In genomic region chr18:31555971-31556747, GRCh38 we compare ENCODE assay signal across 8 cellular contexts. TPM values are rescaled to one million over a fixed set of nuclear protein-coding genes. Genes with fewer than 3 reads are reported as not detected.
DNase-seq lines count a peak whose midpoint lies in the region; ATAC-seq, FAIRE-seq and TF ChIP-seq lines count a peak whose summit lies in the region.

No MANE protein-coding gene starts in this region.

- no peak overlapping the region for H3K27ac Mint-ChIP-seq in activated CD4-positive, alpha-beta memory T cell treated with anti-CD3 and anti-CD28 coated beads, Interleukin-2, amount 10 ng/mL, durations not matched to agents 7 days and 5 days

- H3K27ac ChIP-seq in osteoblast (ENCODE audit: low read depth, low read length): no peak overlapping the region

- no peaks in the 10 kb centered on the region for H3K36me3 ChIP-seq in osteoblast (ENCODE audit: insufficient read depth, low read length)

- TF ChIP-seq CTCF in AG10803 (conservative IDR thresholded peaks at IDR 0.05; ENCODE audit: low read length) (peak; percentile 86), GM12874 (IDR thresholded peaks at IDR 0.05; ENCODE audit: insufficient read depth, low read depth, low read length) (peak; percentile 46; the same call in 1 of the 2 replicates), osteoblast (IDR thresholded peaks at IDR 0.05; ENCODE audit: extremely low read depth, low read depth, low read length) (peak; percentile 78)

- no peaks in the 10 kb centered on the region for H3K9me3 ChIP-seq in osteoblast (ENCODE audit: low read depth, low read length)

- FAIRE-seq in frontal cortex (lab: Jason Lieb, UNC): peak; percentile 44

- no peaks in the 10 kb centered on the region for H3K4me1 ChIP-seq in osteoblast (ENCODE audit: insufficient read depth, low read length)

- H3K36me3 Mint-ChIP-seq in activated CD4-positive, alpha-beta memory T cell treated with anti-CD3 and anti-CD28 coated beads, Interleukin-2, amount 10 ng/mL, durations not matched to agents 7 days and 5 days (ENCODE audit: low read depth): no peaks in the 10 kb centered on the region

- no peaks in the 10 kb centered on the region for H3K9me3 Mint-ChIP-seq in activated CD4-positive, alpha-beta memory T cell treated with anti-CD3 and anti-CD28 coated beads, Interleukin-2, amount 10 ng/mL, durations not matched to agents 7 days and 5 days

- H3K4me3 Mint-ChIP-seq in activated CD4-positive, alpha-beta memory T cell treated with anti-CD3 and anti-CD28 coated beads, Interleukin-2, amount 10 ng/mL, durations not matched to agents 7 days and 5 days: no peak overlapping the region

- no peaks in the 10 kb centered on the region for H3K4me1 Mint-ChIP-seq in activated CD4-positive, alpha-beta memory T cell treated with anti-CD3 and anti-CD28 coated beads, Interleukin-2, amount 10 ng/mL, durations not matched to agents 7 days and 5 days

- no peaks in the 10 kb centered on the region for H3K27me3 ChIP-seq in osteoblast (ENCODE audit: insufficient read depth, low read length)

- H3K79me2 ChIP-seq in osteoblast (ENCODE audit: insufficient read depth, low read length): no peaks in the 10 kb centered on the region

- H3K4me3 ChIP-seq in AG10803 (ENCODE audit: low read length) (no peak overlapping the region), osteoblast (ENCODE audit: insufficient read depth, low read length) (peak overlapping the region; percentile 40)

- H4K20me1 ChIP-seq in osteoblast (ENCODE audit: insufficient read depth, low read length): no peaks in the 10 kb centered on the region

- peak; percentile 51 for ATAC-seq in HG02870 (IDR thresholded peaks at IDR 0.05; ENCODE audit: unreplicated experiment)

- peak overlapping the region; percentile 74 for H2AFZ ChIP-seq in osteoblast (ENCODE audit: low read length)

- POLR2A ChIA-PET in activated CD4-positive, alpha-beta memory T cell treated with anti-CD3 and anti-CD28 coated beads, Interleukin-2, amount 10 ng/mL, durations not matched to agents 7 days and 5 days (lab: Charles Lee): no interaction called here

- DNase-seq in AG10803 (ENCODE audit: low read depth) (peak; percentile 61), NCI-H2227 treated with DMSO at 0.1 percent for 48 hours (lab: John Stamatoyannopoulos, UW) (peak; percentile 72), frontal cortex (ENCODE audit: low spot score in 2 of 2) (peak; percentile 12 to 49), osteoblast (ENCODE audit: insufficient read length, low spot score, missing footprints) (no peak), ecto neural progenitor cell (ENCODE audit: low spot score) (no peak)
- peak; percentile 35 for DNase-seq in activated CD4-positive, alpha-beta memory T cell treated with anti-CD3 and anti-CD28 coated beads, Interleukin-2, amount 10 ng/mL, durations not matched to agents 7 days and 5 days

- peak overlapping the region; percentile 50 for H3K4me2 ChIP-seq in osteoblast (ENCODE audit: insufficient read depth, low read length)

- CTCF ChIA-PET in activated CD4-positive, alpha-beta memory T cell treated with anti-CD3 and anti-CD28 coated beads, Interleukin-2, amount 10 ng/mL, durations not matched to agents 7 days and 5 days (lab: Charles Lee): interaction anchor here (0.6 to 3.7 kb wide), 8 partner anchors 14 to 667 kb away, joined by 3 to 51 read pairs (median 4); no protein-coding TSS in a partner anchor

- peaks cover 6% of the 10 kb centered on the region for H3K27me3 Mint-ChIP-seq in activated CD4-positive, alpha-beta memory T cell treated with anti-CD3 and anti-CD28 coated beads, Interleukin-2, amount 10 ng/mL, durations not matched to agents 7 days and 5 days

RNA-seq across cellular contexts. Expression of gene TTR, which starts 35.5 kb away (rescaled TPM):
- total RNA-seq in activated CD4-positive, alpha-beta memory T cell treated with anti-CD3 and anti-CD28 coated beads, Interleukin-2, amount 10 ng/mL, durations not matched to agents 7 days and 5 days: not detected
- total RNA-seq in frontal cortex (0.82 TPM), osteoblast (not detected in 2 replicates)

RNA-seq across cellular contexts. Expression of gene DSG2, which starts 58.2 kb away (rescaled TPM):
- under 1 TPM; 0.10 to 0.13 TPM for total RNA-seq in activated CD4-positive, alpha-beta memory T cell treated with anti-CD3 and anti-CD28 coated beads, Interleukin-2, amount 10 ng/mL, durations not matched to agents 7 days and 5 days
- 3.3 TPM for total RNA-seq in frontal cortex
- 9.0 and 21.2 TPM in 2 replicates for total RNA-seq in osteoblast

Comparison
In these comparisons a context has a peak if more than half of its experiments do, and no peak if none do; other contexts are left out.
1. DNase-seq: peak in AG10803 (single experiment), NCI-H2227 treated with DMSO at 0.1 percent for 48 hours (single experiment), activated CD4-positive, alpha-beta memory T cell treated with anti-CD3 and anti-CD28 coated beads, Interleukin-2, amount 10 ng/mL, durations not matched to agents 7 days and 5 days (single experiment) and frontal cortex (2 of 2); none in osteoblast (single experiment) and ecto neural progenitor cell (single experiment).
2. Peak in every context shown above with its lines, with median percentiles within 50 percentile points of each other: CTCF ChIP-seq.